In the genomic region with DNA sequence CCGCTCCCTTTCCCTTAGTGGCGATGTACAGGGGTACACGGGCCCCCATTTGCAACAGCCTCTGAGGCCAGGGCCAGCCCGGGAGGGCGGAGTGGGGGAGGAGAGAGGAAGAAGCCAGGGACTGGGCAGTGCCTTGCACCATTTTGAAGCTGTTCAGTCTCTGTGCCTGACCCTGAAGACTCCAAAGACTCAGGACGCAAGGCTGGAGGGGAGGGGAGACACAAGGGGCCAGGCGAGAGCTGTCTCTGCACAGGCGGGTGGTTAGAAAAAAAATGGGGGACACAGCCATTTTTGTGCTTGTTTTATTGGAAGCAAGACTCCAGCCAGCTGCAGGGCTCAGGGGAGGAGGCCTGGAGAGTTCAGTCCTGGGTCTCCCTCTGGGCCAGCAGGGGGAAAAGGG, we compare ENCODE assay signal across 1 cellular context.
TF ChIP-seq lines count a peak whose summit lies in the region.

No MANE protein-coding gene starts in this region.

TF ChIP-seq in A549, 52 proteins besides CTCF, POLR2A, EP300 and RAD21 (continued from another document):
- TF ChIP-seq MAZ (IDR thresholded peaks at IDR 0.05; ENCODE audit: borderline replicate concordance, low read depth, low read length) (no peak), HDAC2 (IDR thresholded peaks at IDR 0.05) (no peak), HOXA7 (CRISPR knock-in tag; IDR thresholded peaks at IDR 0.05) (no peak), ZFP36 (IDR thresholded peaks at IDR 0.05; ENCODE audit: borderline replicate concordance, partially characterized antibody) (no peak), FOXS1 (CRISPR knock-in tag; IDR thresholded peaks at IDR 0.05) (no peak), NPAS2 (CRISPR knock-in tag; IDR thresholded peaks at IDR 0.05; ENCODE audit: borderline replicate concordance) (no peak), KDM5A (IDR thresholded peaks at IDR 0.05) (no peak), MYC (IDR thresholded peaks at IDR 0.05; ENCODE audit: borderline replicate concordance, low read length) (no peak), RARB (CRISPR knock-in tag; IDR thresholded peaks at IDR 0.05) (no peak)
- TF ChIP-seq, protein P1, sequence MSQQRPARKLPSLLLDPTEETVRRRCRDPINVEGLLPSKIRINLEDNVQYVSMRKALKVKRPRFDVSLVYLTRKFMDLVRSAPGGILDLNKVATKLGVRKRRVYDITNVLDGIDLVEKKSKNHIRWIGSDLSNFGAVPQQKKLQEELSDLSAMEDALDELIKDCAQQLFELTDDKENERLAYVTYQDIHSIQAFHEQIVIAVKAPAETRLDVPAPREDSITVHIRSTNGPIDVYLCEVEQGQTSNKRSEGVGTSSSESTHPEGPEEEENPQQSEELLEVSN (IDR thresholded peaks at IDR 0.05; ENCODE audit: borderline replicate concordance, low read depth): no peak
- TF ChIP-seq, protein P2, sequence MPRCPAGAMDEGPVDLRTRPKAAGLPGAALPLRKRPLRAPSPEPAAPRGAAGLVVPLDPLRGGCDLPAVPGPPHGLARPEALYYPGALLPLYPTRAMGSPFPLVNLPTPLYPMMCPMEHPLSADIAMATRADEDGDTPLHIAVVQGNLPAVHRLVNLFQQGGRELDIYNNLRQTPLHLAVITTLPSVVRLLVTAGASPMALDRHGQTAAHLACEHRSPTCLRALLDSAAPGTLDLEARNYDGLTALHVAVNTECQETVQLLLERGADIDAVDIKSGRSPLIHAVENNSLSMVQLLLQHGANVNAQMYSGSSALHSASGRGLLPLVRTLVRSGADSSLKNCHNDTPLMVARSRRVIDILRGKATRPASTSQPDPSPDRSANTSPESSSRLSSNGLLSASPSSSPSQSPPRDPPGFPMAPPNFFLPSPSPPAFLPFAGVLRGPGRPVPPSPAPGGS (IDR thresholded peaks at IDR 0.05): no peak
- TF ChIP-seq, protein P3, sequence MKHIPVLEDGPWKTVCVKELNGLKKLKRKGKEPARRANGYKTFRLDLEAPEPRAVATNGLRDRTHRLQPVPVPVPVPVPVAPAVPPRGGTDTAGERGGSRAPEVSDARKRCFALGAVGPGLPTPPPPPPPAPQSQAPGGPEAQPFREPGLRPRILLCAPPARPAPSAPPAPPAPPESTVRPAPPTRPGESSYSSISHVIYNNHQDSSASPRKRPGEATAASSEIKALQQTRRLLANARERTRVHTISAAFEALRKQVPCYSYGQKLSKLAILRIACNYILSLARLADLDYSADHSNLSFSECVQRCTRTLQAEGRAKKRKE (CRISPR knock-in tag; IDR thresholded peaks at IDR 0.05; ENCODE audit: low read depth): no peak
